8 cellular contexts compared by ENCODE assay signal in the genomic region with DNA sequence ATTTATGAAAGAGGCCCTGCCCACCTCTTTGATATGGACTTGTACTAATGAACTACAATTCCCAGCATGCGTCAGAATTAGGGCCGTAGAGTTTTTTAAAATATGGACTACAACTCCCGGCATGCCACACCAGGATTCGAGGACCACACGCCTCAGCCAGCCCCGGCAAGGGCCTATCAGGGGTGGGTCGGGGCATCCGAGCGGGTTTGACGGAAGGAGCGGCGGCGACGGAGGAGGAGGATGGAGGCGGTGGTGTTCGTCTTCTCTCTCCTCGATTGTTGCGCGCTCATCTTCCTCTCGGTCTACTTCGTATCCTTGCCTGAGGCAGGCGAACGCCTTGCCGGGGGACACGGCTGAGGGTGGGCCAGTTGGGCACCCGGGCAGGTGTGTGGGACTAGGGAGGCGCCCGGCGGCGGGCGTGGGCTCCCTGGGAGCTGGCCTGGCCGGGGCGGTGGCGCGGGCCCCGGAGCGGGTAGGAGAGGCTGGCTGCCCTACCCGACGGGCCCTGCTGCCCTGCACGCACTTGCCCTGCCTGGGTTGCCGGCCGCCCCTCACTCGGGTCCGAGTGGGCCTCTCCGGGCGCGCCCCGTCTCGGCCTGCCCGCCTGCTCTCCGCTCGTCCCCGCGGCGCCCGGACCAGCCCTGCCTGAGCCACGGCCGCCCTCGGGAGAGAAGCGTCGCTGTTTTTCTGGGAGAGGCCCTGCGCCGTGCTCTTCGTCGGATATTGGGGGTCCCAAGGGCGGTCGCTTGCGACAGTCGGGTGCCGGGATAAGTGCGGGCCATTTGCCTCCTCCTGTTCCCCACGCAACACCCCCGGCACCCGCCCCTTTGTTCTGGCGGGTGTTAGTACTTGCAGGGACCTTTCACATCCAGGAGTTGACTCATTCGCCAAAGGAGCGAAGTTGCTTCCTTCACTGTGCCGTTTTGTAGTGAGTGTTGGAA. TPM values are rescaled to one million over a fixed set of nuclear protein-coding genes. Genes with fewer than 3 reads are reported as not detected.
A peak's percentile ranks its signal among the peaks of the same experiment; 100 is the strongest.
DNase-seq lines count a peak whose midpoint lies in the region; ATAC-seq and TF ChIP-seq lines count a peak whose summit lies in the region.

A gene (plus strand): TSS at position 195 of the 941 bp plus-strand sequence. CDS start 46 bp downstream, at position 241.

- no peaks in the 10 kb centered on the region for H3K27me3 ChIP-seq in esophagus (ENCODE audit: control insufficient read depth in 1 of 2, insufficient read depth in 2 of 2, low read length in 2 of 2)
- H3K27me3 ChIP-seq in mucosa of stomach (ENCODE audit: control insufficient read depth, insufficient read depth, low read length), result no peaks in the 10 kb centered on the region

- H3K27me3 Mint-ChIP-seq in activated T-cell treated with anti-CD3 and anti-CD28 coated beads, Interleukin-2, amount 50 U/mL, for 24 hours, result no peaks in the 10 kb centered on the region

- H3K9me3 ChIP-seq in esophagus (ENCODE audit: control insufficient read depth in 2 of 2, insufficient read depth in 1 of 2, low read depth in 1 of 2, low read length in 1 of 2), result no peaks in the 10 kb centered on the region
- H3K9me3 ChIP-seq in mucosa of stomach (ENCODE audit: control insufficient read depth, low read length), result no peaks in the 10 kb centered on the region

- H3K36me3 ChIP-seq in esophagus (ENCODE audit: control insufficient read depth in 2 of 2, insufficient read depth in 2 of 2, low read length in 1 of 2) (no peaks in the 10 kb centered on the region), mucosa of stomach (ENCODE audit: control insufficient read depth, insufficient read depth, low read length) (no peaks in the 10 kb centered on the region)

- H3K27ac Mint-ChIP-seq in activated T-cell treated with anti-CD3 and anti-CD28 coated beads, Interleukin-2, amount 50 U/mL, for 24 hours, result peak within 1 kb of the TSS; percentile 95

- no peaks in the 10 kb centered on the region for H3K9me3 Mint-ChIP-seq in activated T-cell treated with anti-CD3 and anti-CD28 coated beads, Interleukin-2, amount 50 U/mL, for 24 hours

- peak within 1 kb of the TSS; percentile 82 for H3K9ac ChIP-seq in mucosa of stomach (ENCODE audit: low read length)

- DNase-seq in DMS153 (lab: John Stamatoyannopoulos, UW), result peak; percentile 96
- DNase-seq in Jurkat, Clone E6-1 (ENCODE audit: low read depth, low spot score), result peak; percentile 93
- peak; percentile 89 for DNase-seq in activated T-cell treated with anti-CD3 and anti-CD28 coated beads, Interleukin-2, amount 50 U/mL, for 24 hours
- peak; percentile 70 to 82 for DNase-seq in stimulated activated CD8-positive, alpha-beta memory T cell treated with anti-CD3 and anti-CD28 coated beads, Interleukin-7, amount 100 ng/mL, for 1 hour (ENCODE audit: low read depth in 2 of 2)

- ATAC-seq in GM21619 (IDR thresholded peaks at IDR 0.05; ENCODE audit: unreplicated experiment), result peak; percentile 99

- H3K4me1 Mint-ChIP-seq in activated T-cell treated with anti-CD3 and anti-CD28 coated beads, Interleukin-2, amount 50 U/mL, for 24 hours (ENCODE audit: low read depth), result peaks cover 49% of the 10 kb centered on the region

- peak within 1 kb of the TSS; percentile 92 to 93 for H3K27ac ChIP-seq in esophagus (ENCODE audit: low read depth in 2 of 2, low read length in 1 of 2)

- peak within 1 kb of the TSS; percentile 61 for H3K4me3 ChIP-seq in Jurkat, Clone E6-1 (ENCODE audit: low read length)
- H3K4me3 ChIP-seq in esophagus (ENCODE audit: low read depth in 1 of 2, low read length in 2 of 2), result peak within 1 kb of the TSS; percentile 87 to 98
- H3K4me3 ChIP-seq in mucosa of stomach (ENCODE audit: low read length), result peak within 1 kb of the TSS; percentile 56

- 0% methylated on average over 64 to 78 of the region's 78 CpGs for WGBS in esophagus, 2 donors

- peaks cover 0 to 2% of the 10 kb centered on the region in 2 donors for H3K4me1 ChIP-seq in esophagus (ENCODE audit: control insufficient read depth in 2 of 2, insufficient read depth in 2 of 2, low read length in 1 of 2)
- H3K4me1 ChIP-seq in mucosa of stomach (ENCODE audit: control insufficient read depth, insufficient read depth, low read length), result peaks cover 16% of the 10 kb centered on the region

- H3K4me3 Mint-ChIP-seq in activated T-cell treated with anti-CD3 and anti-CD28 coated beads, Interleukin-2, amount 50 U/mL, for 24 hours, result peak within 1 kb of the TSS; percentile 84

- peaks cover 20% of the 10 kb centered on the region for H3K36me3 Mint-ChIP-seq in activated T-cell treated with anti-CD3 and anti-CD28 coated beads, Interleukin-2, amount 50 U/mL, for 24 hours (ENCODE audit: low read depth)

TF ChIP-seq in PFSK-1, 5 proteins besides CTCF, POLR2A, EP300 and RAD21:
- peak; percentile 92 for TF ChIP-seq POLR2AphosphoS5 (IDR thresholded peaks at IDR 0.05; ENCODE audit: low read depth, low read length)
- peak; percentile 84; the same call in 1 of the 2 replicates for TF ChIP-seq SIN3A (IDR thresholded peaks at IDR 0.05; ENCODE audit: borderline replicate concordance, insufficient read depth, low read length)
- TF ChIP-seq, protein P1, sequence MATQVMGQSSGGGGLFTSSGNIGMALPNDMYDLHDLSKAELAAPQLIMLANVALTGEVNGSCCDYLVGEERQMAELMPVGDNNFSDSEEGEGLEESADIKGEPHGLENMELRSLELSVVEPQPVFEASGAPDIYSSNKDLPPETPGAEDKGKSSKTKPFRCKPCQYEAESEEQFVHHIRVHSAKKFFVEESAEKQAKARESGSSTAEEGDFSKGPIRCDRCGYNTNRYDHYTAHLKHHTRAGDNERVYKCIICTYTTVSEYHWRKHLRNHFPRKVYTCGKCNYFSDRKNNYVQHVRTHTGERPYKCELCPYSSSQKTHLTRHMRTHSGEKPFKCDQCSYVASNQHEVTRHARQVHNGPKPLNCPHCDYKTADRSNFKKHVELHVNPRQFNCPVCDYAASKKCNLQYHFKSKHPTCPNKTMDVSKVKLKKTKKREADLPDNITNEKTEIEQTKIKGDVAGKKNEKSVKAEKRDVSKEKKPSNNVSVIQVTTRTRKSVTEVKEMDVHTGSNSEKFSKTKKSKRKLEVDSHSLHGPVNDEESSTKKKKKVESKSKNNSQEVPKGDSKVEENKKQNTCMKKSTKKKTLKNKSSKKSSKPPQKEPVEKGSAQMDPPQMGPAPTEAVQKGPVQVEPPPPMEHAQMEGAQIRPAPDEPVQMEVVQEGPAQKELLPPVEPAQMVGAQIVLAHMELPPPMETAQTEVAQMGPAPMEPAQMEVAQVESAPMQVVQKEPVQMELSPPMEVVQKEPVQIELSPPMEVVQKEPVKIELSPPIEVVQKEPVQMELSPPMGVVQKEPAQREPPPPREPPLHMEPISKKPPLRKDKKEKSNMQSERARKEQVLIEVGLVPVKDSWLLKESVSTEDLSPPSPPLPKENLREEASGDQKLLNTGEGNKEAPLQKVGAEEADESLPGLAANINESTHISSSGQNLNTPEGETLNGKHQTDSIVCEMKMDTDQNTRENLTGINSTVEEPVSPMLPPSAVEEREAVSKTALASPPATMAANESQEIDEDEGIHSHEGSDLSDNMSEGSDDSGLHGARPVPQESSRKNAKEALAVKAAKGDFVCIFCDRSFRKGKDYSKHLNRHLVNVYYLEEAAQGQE (IDR thresholded peaks at IDR 0.05; ENCODE audit: insufficient read depth in 1 of 2, low read depth in 2 of 2, low read length in 2 of 2), result no peak
- TF ChIP-seq TAF1 (IDR thresholded peaks at IDR 0.05; ENCODE audit: borderline replicate concordance, insufficient read depth, low read length), result peak; percentile 64; the same call in 1 of the 2 replicates
- TF ChIP-seq FOXP2 (optimal IDR thresholded peaks at IDR 0.05; ENCODE audit: borderline replicate concordance, extremely low read depth, extremely low read length, insufficient read depth), result no peak

RNA-seq across cellular contexts. Expression of the gene that starts here (rescaled TPM):
- polyA plus RNA-seq in Jurkat, Clone E6-1 (2012; ENCODE audit: insufficient read depth, insufficient read length), result 74.0 TPM
- 38.5 TPM for polyA plus RNA-seq in PFSK-1 (2012; ENCODE audit: insufficient read length, low read depth)
- 10 to 100 TPM; 57.0 to 71.4 TPM for polyA plus RNA-seq in esophagus

Comparison
In these comparisons a context has a peak if more than half of its experiments do, and no peak if none do; other contexts are left out.
1. Peak in every context shown above with its lines: DNase-seq, ATAC-seq, H3K4me3 ChIP-seq and H3K27ac ChIP-seq.